Comparison of ENCODE assay signal across 10 cellular contexts in genomic region chr17:35788504-35788998, GRCh38. TPM values are rescaled to one million over a fixed set of nuclear protein-coding genes. Genes with fewer than 3 reads are reported as not detected.
DNase-seq lines count a peak whose midpoint lies in the region; ATAC-seq, FAIRE-seq and TF ChIP-seq lines count a peak whose summit lies in the region.
"Had no signal": no experiment of that assay in that cellular context is flagged by ENCODE, and none has a peak within 500 bp of the region (broad histone marks: within the 10 kb centered on the region; RNA-seq: fewer than 3 reads in every experiment).

No MANE protein-coding gene starts in this region.

- peaks cover 3% of the 10 kb centered on the region for H3K4me1 Mint-ChIP-seq in activated CD4-positive, alpha-beta T cell treated with anti-CD3 and anti-CD28 coated beads, Interleukin-2, amount 10 ng/mL, durations not matched to agents 24 days and 14 days
- H3K4me1 Mint-ChIP-seq in type B pancreatic cell (ENCODE audit: unreplicated experiment), result peaks cover 22% of the 10 kb centered on the region
- H3K4me1 Mint-ChIP-seq in activated T-helper 17 cell treated with anti-CD3 and anti-CD28 coated beads, Interleukin-2, amount 50 U/mL, for 72 hours, result no peaks in the 10 kb centered on the region

- H3K4me2 ChIP-seq in MM.1S (ENCODE audit: low read depth, low read length), result no peak overlapping the region

- WGBS in lower leg skin, 2 donors, result 13 to 27% methylated on average over 2 of the region's 2 CpGs

- H3K36me3 ChIP-seq in bronchial epithelial cell (ENCODE audit: control insufficient read depth, insufficient read depth, low read length), result peaks cover 5% of the 10 kb centered on the region
- H3K36me3 ChIP-seq in MM.1S (replicated peaks; ENCODE audit: insufficient read depth, low read length), result no peaks in the 10 kb centered on the region

- DNase-seq in activated CD4-positive, alpha-beta T cell treated with anti-CD3 and anti-CD28 coated beads for 48 hours, result peak; percentile 18
- DNase-seq in activated CD4-positive, alpha-beta T cell treated with anti-CD3 and anti-CD28 coated beads, Interleukin-2, amount 10 ng/mL, durations not matched to agents 24 days and 14 days, result no peak
- DNase-seq in bronchial epithelial cell (ENCODE audit: low read depth), result peak; percentile 98
- peak; percentile 39 to 68 for DNase-seq in lower leg skin (ENCODE audit: low spot score in 2 of 2)
- DNase-seq in type B pancreatic cell (ENCODE audit: extremely low spot score, unreplicated experiment), result no peak
- no peak for DNase-seq in MM.1S
- DNase-seq: hippocampal formation; NK-92 treated with Interleukin-12 subunit alpha and Interleukin-12 subunit beta, amount 100 ng/mL, for 24 hours had no signal

- H3K4me3 Mint-ChIP-seq in activated CD4-positive, alpha-beta T cell treated with anti-CD3 and anti-CD28 coated beads, Interleukin-2, amount 10 ng/mL, durations not matched to agents 24 days and 14 days, result no peak overlapping the region
- H3K4me3 Mint-ChIP-seq in type B pancreatic cell, result no peak overlapping the region
- H3K4me3 Mint-ChIP-seq in activated T-helper 17 cell treated with anti-CD3 and anti-CD28 coated beads, Interleukin-2, amount 50 U/mL, for 72 hours, result no peak overlapping the region

- no peaks in the 10 kb centered on the region for H3K9me2 ChIP-seq in MM.1S (replicated peaks; ENCODE audit: insufficient read depth, low read length)

- H3K27me3 ChIP-seq in bronchial epithelial cell (ENCODE audit: control insufficient read depth, insufficient read depth, low read length), result no peaks in the 10 kb centered on the region
- H3K27me3 ChIP-seq in MM.1S (replicated peaks; ENCODE audit: insufficient read depth, low read length), result no peaks in the 10 kb centered on the region; the same call in 1 of the 2 replicates

- no peaks in the 10 kb centered on the region for H3K9me3 ChIP-seq in MM.1S (replicated peaks; ENCODE audit: insufficient read depth, low read length)

- no peak overlapping the region for H3K9ac ChIP-seq in MM.1S (ENCODE audit: low read length)

- no peak for ATAC-seq in GM21381 (IDR thresholded peaks at IDR 0.05; ENCODE audit: unreplicated experiment)
- ATAC-seq in activated T-helper 17 cell treated with anti-CD3 and anti-CD28 coated beads, Interleukin-2, amount 50 U/mL, for 72 hours (replicated peaks), result no peak

- no peaks in the 10 kb centered on the region for H3K9me3 Mint-ChIP-seq in activated CD4-positive, alpha-beta T cell treated with anti-CD3 and anti-CD28 coated beads, Interleukin-2, amount 10 ng/mL, durations not matched to agents 24 days and 14 days
- no peaks in the 10 kb centered on the region for H3K9me3 Mint-ChIP-seq in type B pancreatic cell
- H3K9me3 Mint-ChIP-seq in activated T-helper 17 cell treated with anti-CD3 and anti-CD28 coated beads, Interleukin-2, amount 50 U/mL, for 72 hours, result no peaks in the 10 kb centered on the region

- peaks cover 59% of the 10 kb centered on the region for H3K27me3 Mint-ChIP-seq in activated CD4-positive, alpha-beta T cell treated with anti-CD3 and anti-CD28 coated beads, Interleukin-2, amount 10 ng/mL, durations not matched to agents 24 days and 14 days
- H3K27me3 Mint-ChIP-seq in type B pancreatic cell, result peaks cover 44% of the 10 kb centered on the region
- peaks cover 14% of the 10 kb centered on the region for H3K27me3 Mint-ChIP-seq in activated T-helper 17 cell treated with anti-CD3 and anti-CD28 coated beads, Interleukin-2, amount 50 U/mL, for 72 hours

- intact Hi-C loops in activated CD4-positive, alpha-beta T cell treated with anti-CD3 and anti-CD28 coated beads, Interleukin-2, amount 10 ng/mL, durations not matched to agents 24 days and 14 days (cut with micrococcal nuclease), result no loop called here
- intact Hi-C loops in lower leg skin (cut with DNase I; ENCODE audit: low total_unique reads), result no loop called here

- no peak for FAIRE-seq in bronchial epithelial cell (lab: Jason Lieb, UNC)

- no peaks in the 10 kb centered on the region for H3K4me1 ChIP-seq in MM.1S (ENCODE audit: low read length)

- H3K79me2 ChIP-seq in MM.1S (ENCODE audit: low read length), result no peaks in the 10 kb centered on the region

- H3K4me3 ChIP-seq in bronchial epithelial cell (ENCODE audit: low read depth, low read length), result no peak overlapping the region
- H3K4me3 ChIP-seq in lower leg skin (ENCODE audit: low read depth, poor library complexity, severe bottlenecking), result no peak overlapping the region
- H3K4me3 ChIP-seq in MM.1S (ENCODE audit: low read length), result no peak overlapping the region

- no peaks in the 10 kb centered on the region for H3K36me3 Mint-ChIP-seq in activated CD4-positive, alpha-beta T cell treated with anti-CD3 and anti-CD28 coated beads, Interleukin-2, amount 10 ng/mL, durations not matched to agents 24 days and 14 days (ENCODE audit: low read depth)
- no peaks in the 10 kb centered on the region for H3K36me3 Mint-ChIP-seq in type B pancreatic cell
- no peaks in the 10 kb centered on the region for H3K36me3 Mint-ChIP-seq in activated T-helper 17 cell treated with anti-CD3 and anti-CD28 coated beads, Interleukin-2, amount 50 U/mL, for 72 hours (ENCODE audit: low read depth)

- H3K27ac ChIP-seq in MM.1S (ENCODE audit: low read length), result no peak overlapping the region

- H3K27ac Mint-ChIP-seq in activated CD4-positive, alpha-beta T cell treated with anti-CD3 and anti-CD28 coated beads, Interleukin-2, amount 10 ng/mL, durations not matched to agents 24 days and 14 days, result no peak overlapping the region
- H3K27ac Mint-ChIP-seq in type B pancreatic cell, result peak overlapping the region; percentile 29
- no peak overlapping the region for H3K27ac Mint-ChIP-seq in activated T-helper 17 cell treated with anti-CD3 and anti-CD28 coated beads, Interleukin-2, amount 50 U/mL, for 72 hours

- no peak overlapping the region for H2AFZ ChIP-seq in MM.1S (ENCODE audit: low read length)

- H3F3A ChIP-seq in MM.1S (ENCODE audit: insufficient read depth, low read length), result no peaks in the 10 kb centered on the region

- H4K20me1 ChIP-seq in MM.1S (ENCODE audit: insufficient read depth, low read length), result no peaks in the 10 kb centered on the region

- no peak for TF ChIP-seq CTCF in bronchial epithelial cell (IDR thresholded peaks at IDR 0.05; ENCODE audit: insufficient read depth, low read length, severe bottlenecking)
- TF ChIP-seq CTCF in lower leg skin (IDR thresholded peaks at IDR 0.05), result no peak
- TF ChIP-seq CTCF in type B pancreatic cell (conservative IDR thresholded peaks at IDR 0.05), result no peak
- no peak for TF ChIP-seq CTCF in MM.1S (IDR thresholded peaks at IDR 0.05; ENCODE audit: low read length)

- no peak for TF ChIP-seq POLR2A in lower leg skin (IDR thresholded peaks at IDR 0.05)

RNA-seq across cellular contexts. Expression of gene MMP28, which starts 6.9 kb away (rescaled TPM):
- total RNA-seq in activated CD4-positive, alpha-beta T cell treated with anti-CD3 and anti-CD28 coated beads, Interleukin-2, amount 10 ng/mL, durations not matched to agents 24 days and 14 days, result not detected in 2 replicates
- total RNA-seq in bronchial epithelial cell, result 18.7 and 42.6 TPM in 2 replicates
- total RNA-seq in lower leg skin, result 100 to 1,000 TPM in 1 of 4 donors, 10 to 100 TPM in 3; 62.5 to 115 (median 79.1) TPM
- 0.97 and 1.8 TPM in 2 replicates for total RNA-seq in type B pancreatic cell (ENCODE audit: low replicate concordance)
- total RNA-seq in activated T-helper 17 cell treated with anti-CD3 and anti-CD28 coated beads, Interleukin-2, amount 50 U/mL, for 72 hours, result not detected

RNA-seq across cellular contexts. Expression of gene TAF15, which starts 20.7 kb away (rescaled TPM):
- total RNA-seq in activated CD4-positive, alpha-beta T cell treated with anti-CD3 and anti-CD28 coated beads, Interleukin-2, amount 10 ng/mL, durations not matched to agents 24 days and 14 days, result 326 and 338 TPM in 2 replicates
- total RNA-seq in bronchial epithelial cell (69.5 and 84.1 TPM in 2 replicates), lower leg skin (10 to 100 TPM; 39.0 to 79.0 (median 60.0) TPM), type B pancreatic cell (ENCODE audit: low replicate concordance) (173 and 223 TPM in 2 replicates)
- 100 to 1,000 TPM; 240 to 282 TPM for total RNA-seq in activated T-helper 17 cell treated with anti-CD3 and anti-CD28 coated beads, Interleukin-2, amount 50 U/mL, for 72 hours

RNA-seq across cellular contexts. Expression of gene C17orf50, which starts 27.9 kb away (rescaled TPM):
- not detected in 2 replicates for total RNA-seq in activated CD4-positive, alpha-beta T cell treated with anti-CD3 and anti-CD28 coated beads, Interleukin-2, amount 10 ng/mL, durations not matched to agents 24 days and 14 days
- total RNA-seq in bronchial epithelial cell, result not detected in 2 replicates
- not detected for total RNA-seq in lower leg skin
- not detected in 2 replicates for total RNA-seq in type B pancreatic cell (ENCODE audit: low replicate concordance)
- not detected for total RNA-seq in activated T-helper 17 cell treated with anti-CD3 and anti-CD28 coated beads, Interleukin-2, amount 50 U/mL, for 72 hours

RNA-seq across cellular contexts. Expression of gene GAS2L2, which starts 35.5 kb away (rescaled TPM):
- total RNA-seq in activated CD4-positive, alpha-beta T cell treated with anti-CD3 and anti-CD28 coated beads, Interleukin-2, amount 10 ng/mL, durations not matched to agents 24 days and 14 days, result not detected in 2 replicates
- under 0.01 TPM in 1 of 2 replicates, not detected in the other for total RNA-seq in bronchial epithelial cell
- under 1 TPM in 1 of 4 donors, not detected in 3; 0.93 TPM for total RNA-seq in lower leg skin
- 0.22 TPM in 1 of 2 replicates, not detected in the other for total RNA-seq in type B pancreatic cell (ENCODE audit: low replicate concordance)
- not detected for total RNA-seq in activated T-helper 17 cell treated with anti-CD3 and anti-CD28 coated beads, Interleukin-2, amount 50 U/mL, for 72 hours

RNA-seq across cellular contexts. Expression of gene RASL10B, which starts 57.1 kb away (rescaled TPM):
- 0.71 and 0.72 TPM in 2 replicates for total RNA-seq in activated CD4-positive, alpha-beta T cell treated with anti-CD3 and anti-CD28 coated beads, Interleukin-2, amount 10 ng/mL, durations not matched to agents 24 days and 14 days
- total RNA-seq in bronchial epithelial cell (0.51 and 0.53 TPM in 2 replicates), lower leg skin (1 to 10 TPM in 3 of 4 donors, under 1 TPM in 1; 0.66 to 2.4 (median 1.5) TPM), type B pancreatic cell (ENCODE audit: low replicate concordance) (6.4 and 29.4 TPM in 2 replicates)
- total RNA-seq in activated T-helper 17 cell treated with anti-CD3 and anti-CD28 coated beads, Interleukin-2, amount 50 U/mL, for 72 hours, result under 1 TPM; 0.16 to 0.63 TPM

Comparison
In these comparisons a context has a peak if more than half of its experiments do, and no peak if none do; other contexts are left out.
1. DNase-seq: peak in activated CD4-positive, alpha-beta T cell treated with anti-CD3 and anti-CD28 coated beads for 48 hours (single experiment), bronchial epithelial cell (single experiment) and lower leg skin (2 of 2); none in activated CD4-positive, alpha-beta T cell treated with anti-CD3 and anti-CD28 coated beads, Interleukin-2, amount 10 ng/mL, durations not matched to agents 24 days and 14 days (single experiment), type B pancreatic cell (single experiment) and MM.1S (single experiment).